ENCODE assay signal across 12 cellular contexts in genomic region chr14:60095781-60096450, GRCh38. TPM values are rescaled to one million over a fixed set of nuclear protein-coding genes. Genes with fewer than 3 reads are reported as not detected.
DNase-seq lines count a peak whose midpoint lies in the region; ATAC-seq, FAIRE-seq and TF ChIP-seq lines count a peak whose summit lies in the region.
"Had no signal": no experiment of that assay in that cellular context is flagged by ENCODE, and none has a peak within 500 bp of the region (broad histone marks: within the 10 kb centered on the region; RNA-seq: fewer than 3 reads in every experiment).

No MANE protein-coding gene starts in this region.

- H3K4me1 ChIP-seq in osteoblast (ENCODE audit: insufficient read depth, low read length) = peaks cover 37% of the 10 kb centered on the region
- H3K4me1 ChIP-seq in transverse colon = peaks cover 19 to 38% (median 23%) of the 10 kb centered on the region in 4 donors
- peaks cover 14 to 16% of the 10 kb centered on the region in 2 donors for H3K4me1 ChIP-seq in naive thymus-derived CD4-positive, alpha-beta T cell (ENCODE audit: control insufficient read depth in 2 of 2, insufficient read depth in 2 of 2, low read length in 2 of 2)

- H3K27ac Mint-ChIP-seq in naive thymus-derived CD4-positive, alpha-beta T cell = no peak overlapping the region

- peaks cover 8 to 28% (median 21%) of the 10 kb centered on the region in 5 donors for H3K36me3 Mint-ChIP-seq in naive thymus-derived CD4-positive, alpha-beta T cell

- H4K20me1 ChIP-seq in osteoblast (ENCODE audit: insufficient read depth, low read length) = peaks cover 13% of the 10 kb centered on the region

- H3K27me3 ChIP-seq in osteoblast (ENCODE audit: insufficient read depth, low read length) (no peaks in the 10 kb centered on the region), transverse colon (no peaks in the 10 kb centered on the region)
- no peaks in the 10 kb centered on the region for H3K27me3 ChIP-seq in naive thymus-derived CD4-positive, alpha-beta T cell (ENCODE audit: control insufficient read depth in 2 of 2, insufficient read depth in 2 of 2, low read length in 2 of 2)
- H3K27me3 ChIP-seq: body of pancreas had no signal

- H3K4me3 ChIP-seq in osteoblast (ENCODE audit: insufficient read depth, low read length) (no peak overlapping the region), transverse colon (no peak overlapping the region)
- H3K4me3 ChIP-seq in naive thymus-derived CD4-positive, alpha-beta T cell (ENCODE audit: low read length) = no peak overlapping the region
- H3K4me3 ChIP-seq: body of pancreas had no signal

- peaks cover 87% of the 10 kb centered on the region for H3K79me2 ChIP-seq in osteoblast (ENCODE audit: insufficient read depth, low read length)

- peaks cover 33 to 69% (median 61%) of the 10 kb centered on the region in 7 donors for H3K4me1 Mint-ChIP-seq in naive thymus-derived CD4-positive, alpha-beta T cell

- TF ChIP-seq CTCF in osteoblast (IDR thresholded peaks at IDR 0.05; ENCODE audit: extremely low read depth, low read depth, low read length) = no peak
- no peak for TF ChIP-seq CTCF in transverse colon (IDR thresholded peaks at IDR 0.05)

- H2AFZ ChIP-seq in osteoblast (ENCODE audit: low read length) = no peak overlapping the region

- peak overlapping the region; percentile 12 for H3K4me2 ChIP-seq in osteoblast (ENCODE audit: insufficient read depth, low read length)

- POLR2A ChIA-PET in naive thymus-derived CD4-positive, alpha-beta T cell (lab: Charles Lee) = interaction anchor here (0.7 to 1.3 kb wide), 2 partner anchors 69 to 1982 kb away, joined by 5 to 6 read pairs; partner anchors contain the start of gene DHRS7

- H3K4me3 Mint-ChIP-seq in naive thymus-derived CD4-positive, alpha-beta T cell = peak overlapping the region in 2 of 10 donors; percentile 20 to 33
- H3K4me3 Mint-ChIP-seq: activated T-cell treated with anti-CD3 and anti-CD28 coated beads, Interleukin-2, amount 50 U/mL, for 4 hours had no signal

- ATAC-seq in naive thymus-derived CD4-positive, alpha-beta T cell = no peak
- ATAC-seq: activated T-cell treated with anti-CD3 and anti-CD28 coated beads, Interleukin-2, amount 50 U/mL, for 4 hours; body of pancreas; left ventricle myocardium superior had no signal

- DNase-seq in GM12891 (ENCODE audit: insufficient read length, low spot score) (no peak), NCI-H1436 (lab: John Stamatoyannopoulos, UW) (peak; percentile 31), dedifferentiated amniotic fluid mesenchymal stem cell (ENCODE audit: extremely low spot score) (peak; percentile 40), osteoblast (ENCODE audit: insufficient read length, low spot score, missing footprints) (peak; percentile 73), transverse colon (no peak)
- no peak for DNase-seq in naive thymus-derived CD4-positive, alpha-beta T cell
- DNase-seq in stimulated activated CD8-positive, alpha-beta memory T cell treated with anti-CD3 and anti-CD28 coated beads, Interleukin-4, amount 100 ng/mL, for 48 hours = no peak
- DNase-seq: activated T-cell treated with anti-CD3 and anti-CD28 coated beads, Interleukin-2, amount 50 U/mL, for 4 hours; body of pancreas; foreskin melanocyte; left ventricle myocardium superior; Right ventricle myocardium superior had no signal

- FAIRE-seq in GM12891 (lab: Jason Lieb, UNC) = peak; percentile 63

- no peak for TF ChIP-seq POLR2A in GM12891 (IDR thresholded peaks at IDR 0.05; ENCODE audit: low read depth, low read length)
- no peak for TF ChIP-seq POLR2A in transverse colon (IDR thresholded peaks at IDR 0.05)

- peak overlapping the region; percentile 36 for H3K27ac ChIP-seq in osteoblast (ENCODE audit: low read depth, low read length)
- peak overlapping the region in 1 of 4 donors; percentile 60 for H3K27ac ChIP-seq in transverse colon
- H3K27ac ChIP-seq in naive thymus-derived CD4-positive, alpha-beta T cell (ENCODE audit: low read depth, low read length) = no peak overlapping the region
- H3K27ac ChIP-seq: body of pancreas had no signal

- in situ Hi-C loops in transverse colon (cut with MboI; ENCODE audit: low pct_ligation_motif_present in 1 of 4, low pct_unique_long_range_greater_than_20kb in 1 of 4, low sequenced_read_pairs in 3 of 4) = no loop called here

- H3K9me3 ChIP-seq in osteoblast (ENCODE audit: low read depth, low read length) (no peaks in the 10 kb centered on the region), transverse colon (no peaks in the 10 kb centered on the region)
- no peaks in the 10 kb centered on the region for H3K9me3 ChIP-seq in naive thymus-derived CD4-positive, alpha-beta T cell (ENCODE audit: control insufficient read depth in 2 of 3, low read length in 3 of 3)
- H3K9me3 ChIP-seq: body of pancreas had no signal

- H3K36me3 ChIP-seq in osteoblast (ENCODE audit: insufficient read depth, low read length) = peaks cover 7% of the 10 kb centered on the region
- no peaks in the 10 kb centered on the region for H3K36me3 ChIP-seq in transverse colon
- H3K36me3 ChIP-seq in naive thymus-derived CD4-positive, alpha-beta T cell (ENCODE audit: control insufficient read depth in 2 of 3, insufficient read depth in 3 of 3, low read length in 3 of 3) = peaks cover 0 to 5% (median 0%) of the 10 kb centered on the region in 3 experiments

- no peaks in the 10 kb centered on the region for H3K27me3 Mint-ChIP-seq in naive thymus-derived CD4-positive, alpha-beta T cell

- WGBS in transverse colon (ENCODE audit: low coverage in 1 of 2), 2 donors = 39 to 80% methylated on average over 1 to 3 of the region's 3 CpGs

- TF ChIP-seq EP300 in transverse colon (IDR thresholded peaks at IDR 0.05; ENCODE audit: low read depth) = no peak

- intact Hi-C loops in transverse colon (cut with DNase I; ENCODE audit: low total_unique reads) = loop anchor here (10.0 kb wide), 1 partner anchor 69 kb away; the partner anchor contains the start of gene DHRS7
- intact Hi-C loops in naive thymus-derived CD4-positive, alpha-beta T cell (cut with micrococcal nuclease) = no loop called here

- CTCF ChIA-PET in naive thymus-derived CD4-positive, alpha-beta T cell (lab: Charles Lee) = interaction anchor here (0.7 kb wide), 1 partner anchor 45 kb away, joined by 3 read pairs; no protein-coding TSS in a partner anchor

- peaks cover 0 to 2% (median 0%) of the 10 kb centered on the region in 11 donors for H3K9me3 Mint-ChIP-seq in naive thymus-derived CD4-positive, alpha-beta T cell
- H3K9me3 Mint-ChIP-seq: activated T-cell treated with anti-CD3 and anti-CD28 coated beads, Interleukin-2, amount 50 U/mL, for 4 hours had no signal

TF ChIP-seq in GM12891, 5 proteins besides CTCF, POLR2A, EP300 and RAD21:
- TF ChIP-seq SPI1 (IDR thresholded peaks at IDR 0.05; ENCODE audit: low read depth, low read length) (no peak), POU2F2 (IDR thresholded peaks at IDR 0.05; ENCODE audit: low read depth, low read length) (no peak), PAX5 (IDR thresholded peaks at IDR 0.05; ENCODE audit: insufficient read depth, low read length, severe bottlenecking) (no peak)

RNA-seq across cellular contexts. Expression of gene PCNX4, which starts 4.2 kb away (rescaled TPM):
- polyA plus RNA-seq in GM12891 (2012; ENCODE audit: low read depth, missing spikeins) = 14.2 TPM
- total RNA-seq in osteoblast = 86.3 and 101 TPM in 2 replicates
- 100 to 1,000 TPM in 1 of 4 donors, 10 to 100 TPM in 3; 32.9 to 118 (median 54.8) TPM for total RNA-seq in transverse colon
- 10 to 100 TPM; 34.9 to 48.2 (median 43.3) TPM for total RNA-seq in naive thymus-derived CD4-positive, alpha-beta T cell
- polyA plus RNA-seq in naive thymus-derived CD4-positive, alpha-beta T cell = 10 to 100 TPM; 17.2 to 22.5 TPM

Comparison
In these comparisons a context has a peak if more than half of its experiments do, and no peak if none do; other contexts are left out.
1. DNase-seq: peak in NCI-H1436 (single experiment), dedifferentiated amniotic fluid mesenchymal stem cell (single experiment) and osteoblast (single experiment); none in GM12891 (single experiment), transverse colon (single experiment), naive thymus-derived CD4-positive, alpha-beta T cell (0 of 9) and stimulated activated CD8-positive, alpha-beta memory T cell treated with anti-CD3 and anti-CD28 coated beads, Interleukin-4, amount 100 ng/mL, for 48 hours (single experiment).